12 cellular contexts compared by ENCODE assay signal in genomic region chr3:49462222-49462621, GRCh38. TPM values are rescaled to one million over a fixed set of nuclear protein-coding genes. Genes with fewer than 3 reads are reported as not detected.
DNase-seq lines count a peak whose midpoint lies in the region; ATAC-seq, FAIRE-seq and TF ChIP-seq lines count a peak whose summit lies in the region.
"Had no signal": no experiment of that assay in that cellular context is flagged by ENCODE, and none has a peak within 500 bp of the region (broad histone marks: within the 10 kb centered on the region; RNA-seq: fewer than 3 reads in every experiment).

No MANE protein-coding gene starts in this region.

- ATAC-seq in IMR-90 (ENCODE audit: low read depth) (peak; percentile 27), HG02588 (IDR thresholded peaks at IDR 0.05; ENCODE audit: unreplicated experiment) (no peak)
- ATAC-seq: activated CD8-positive, alpha-beta T cell treated with anti-CD3 and anti-CD28 coated beads, Interleukin-2, amount 10 ng/mL, durations not matched to agents 7 days and 5 days; stimulated activated naive CD8-positive, alpha-beta T cell treated with anti-CD3 and anti-CD28 coated beads, Interleukin-15, amount 100 ng/mL, for 72 hours had no signal

- H2AK5ac ChIP-seq in IMR-90 (ENCODE audit: low read depth, low read length) (peak overlapping the region; percentile 64; the same call in 1 of the 2 replicates), mesendoderm (ENCODE audit: low read length) (no peak overlapping the region)

- H3K79me1 ChIP-seq in IMR-90 (ENCODE audit: low read depth in 1 of 2, low read length in 2 of 2) (no peaks in the 10 kb centered on the region), mesendoderm (ENCODE audit: low read length) (no peaks in the 10 kb centered on the region)

- H3K56ac ChIP-seq in IMR-90 (ENCODE audit: extremely low read depth, insufficient read depth, low read length) (peak overlapping the region; percentile 8; the same call in 1 of the 2 replicates), mesendoderm (ENCODE audit: low read length) (peak overlapping the region; percentile 90)

- H3K79me2 ChIP-seq in mesendoderm (ENCODE audit: control insufficient read depth, insufficient read depth, low read length) = no peaks in the 10 kb centered on the region

- no peak overlapping the region for H3K4me2 ChIP-seq in IMR-90 (ENCODE audit: low read depth, low read length)
- H3K4me2 ChIP-seq in mesendoderm (ENCODE audit: low read length) = no peak overlapping the region

- H2AK9ac ChIP-seq in IMR-90 (replicated peaks; ENCODE audit: low read depth, low read length, poor library complexity) = peak overlapping the region; percentile 89

- no peak overlapping the region for H3K27ac ChIP-seq in IMR-90 (ENCODE audit: insufficient read depth, low read length)
- peak overlapping the region; percentile 81 for H3K27ac ChIP-seq in mesendoderm (ENCODE audit: low read depth, low read length)

- dilution Hi-C loops in IMR-90 (cut with HindIII; ENCODE audit: low sequenced_read_pairs, unreplicated experiment) = no loop called here

- H3K27me3 ChIP-seq in IMR-90 (ENCODE audit: control insufficient read depth, insufficient read depth, low read length) = no peaks in the 10 kb centered on the region
- H3K27me3 ChIP-seq in bronchial epithelial cell (ENCODE audit: control insufficient read depth, insufficient read depth, low read length) = no peaks in the 10 kb centered on the region
- no peaks in the 10 kb centered on the region for H3K27me3 ChIP-seq in mesendoderm (ENCODE audit: insufficient read depth, low read length, poor library complexity)
- H3K27me3 ChIP-seq in HAP-1 (ENCODE audit: low read depth) = no peaks in the 10 kb centered on the region

- TF ChIP-seq RAD21 in IMR-90 (IDR thresholded peaks at IDR 0.05; ENCODE audit: low read length) = no peak

- no peak for TF ChIP-seq POLR2A in IMR-90 (IDR thresholded peaks at IDR 0.05; ENCODE audit: low read depth, low read length)

- H2AFZ ChIP-seq in IMR-90 (replicated peaks; ENCODE audit: low read length, poor library complexity) = peak overlapping the region; percentile 87

- peak overlapping the region; percentile 44 for H3K9ac ChIP-seq in IMR-90 (ENCODE audit: low read depth, low read length)
- peak overlapping the region; percentile 54 for H3K9ac ChIP-seq in mesendoderm (ENCODE audit: low read length)

- H3K4ac ChIP-seq in IMR-90 (ENCODE audit: low read depth, low read length) (peak overlapping the region; percentile 84), mesendoderm (ENCODE audit: low read depth, low read length) (peak overlapping the region; percentile 4)

- H2BK20ac ChIP-seq in IMR-90 (ENCODE audit: low read depth, low read length) = peak overlapping the region; percentile 61

- H3K4me1 ChIP-seq in IMR-90 (ENCODE audit: control insufficient read depth, insufficient read depth, low read length) (peaks cover 15% of the 10 kb centered on the region), mesendoderm (ENCODE audit: control insufficient read depth, low read depth, low read length) (peaks cover 27% of the 10 kb centered on the region), HAP-1 (peaks cover 14% of the 10 kb centered on the region)

- DNase-seq in A172 (ENCODE audit: low spot score) (peak; percentile 64), IMR-90 (peak; percentile 67), bronchial epithelial cell (ENCODE audit: low read depth) (peak; percentile 58), mesendoderm (peak; percentile 78), HAP-1 (ENCODE audit: low spot score in 2 of 2) (no peak), HuH-7.5 (ENCODE audit: low spot score) (no peak), NCI-H2196 treated with DMSO at 0.1 percent for 48 hours (lab: John Stamatoyannopoulos, UW; ENCODE audit: unreplicated experiment) (no peak)
- DNase-seq: activated CD8-positive, alpha-beta T cell treated with anti-CD3 and anti-CD28 coated beads, Interleukin-2, amount 10 ng/mL, durations not matched to agents 7 days and 5 days; NCI-H1092 treated with DMSO at 0.1 percent for 48 hours; SHP77; stimulated activated naive CD8-positive, alpha-beta T cell treated with anti-CD3 and anti-CD28 coated beads, Interleukin-15, amount 100 ng/mL, for 72 hours had no signal

- H2BK120ac ChIP-seq in IMR-90 (ENCODE audit: low read depth, low read length) (peak overlapping the region; percentile 64), mesendoderm (ENCODE audit: low read depth, low read length) (peak overlapping the region; percentile 32)

- H4K8ac ChIP-seq in IMR-90 (ENCODE audit: low read depth in 2 of 2, low read length in 2 of 2) (peak overlapping the region; percentile 13 to 93; a peak in 3 of 4 replicates), mesendoderm (ENCODE audit: low read depth, low read length) (no peak overlapping the region)

- BruUV-seq in IMR-90 (replicated peaks; lab: Mats Ljungman, UMichigan) = no TSS peak

- H3K23ac ChIP-seq in IMR-90 (ENCODE audit: low read depth, low read length) (peak overlapping the region; percentile 44; the same call in 1 of the 2 replicates), mesendoderm (ENCODE audit: low read length) (no peak overlapping the region)

- H3K9me3 ChIP-seq in IMR-90 (ENCODE audit: control insufficient read depth, insufficient read depth, low read length) (no peaks in the 10 kb centered on the region), HAP-1 (no peaks in the 10 kb centered on the region)

- H3K18ac ChIP-seq in IMR-90 (ENCODE audit: low read depth, low read length) (peak overlapping the region; percentile 59; the same call in 1 of the 2 replicates), mesendoderm (ENCODE audit: low read length) (peak overlapping the region; percentile 34)

- H3K36me3 ChIP-seq in IMR-90 (ENCODE audit: control insufficient read depth, insufficient read depth, low read length) (no peaks in the 10 kb centered on the region), bronchial epithelial cell (ENCODE audit: control insufficient read depth, insufficient read depth, low read length) (no peaks in the 10 kb centered on the region), mesendoderm (ENCODE audit: control insufficient read depth, insufficient read depth, low read length) (no peaks in the 10 kb centered on the region), HAP-1 (replicated peaks) (no peaks in the 10 kb centered on the region)

- peaks cover 13% of the 10 kb centered on the region for H3K9me1 ChIP-seq in IMR-90 (ENCODE audit: insufficient read depth, low read length)

- peak overlapping the region; percentile 72 for H4K91ac ChIP-seq in IMR-90 (ENCODE audit: insufficient read depth, low read depth, low read length)

- 33% methylated on average over 3 of the region's 3 CpGs; no CpG with 5 or more reads in 1 of the 2 experiments for WGBS in IMR-90 (ENCODE audit: extremely low coverage in 2 of 2, insufficient read length in 1 of 2), 2 experiments
- WGBS in mesendoderm (ENCODE audit: extremely low coverage, insufficient coverage, low lambda C conversion rate) = no CpG with 5 or more reads among the region's 3 CpGs

- intact Hi-C loops in IMR-90 (cut with micrococcal nuclease) = no loop called here

- POLR2A ChIA-PET in IMR-90 (lab: Charles Lee; ENCODE audit: unreplicated experiment) = no interaction called here

- CTCF ChIA-PET in IMR-90 (lab: Yijun Ruan, JAX) = interaction anchor here (0.6 kb wide), 1 partner anchor 1838 kb away, joined by 5 read pairs; no protein-coding TSS in a partner anchor

- no peaks in the 10 kb centered on the region for H4K20me1 ChIP-seq in IMR-90 (ENCODE audit: insufficient read depth, low read length)

- H4K5ac ChIP-seq in IMR-90 (ENCODE audit: low read depth, low read length) = peak overlapping the region; percentile 77
- H4K5ac ChIP-seq in mesendoderm (ENCODE audit: low read length) = no peak overlapping the region

- no peak for FAIRE-seq in bronchial epithelial cell (lab: Jason Lieb, UNC)

- TF ChIP-seq CTCF in IMR-90 (conservative IDR thresholded peaks at IDR 0.05; ENCODE audit: low read depth, low read length) (no peak), bronchial epithelial cell (IDR thresholded peaks at IDR 0.05; ENCODE audit: insufficient read depth, low read length, severe bottlenecking) (no peak)

- H2BK15ac ChIP-seq in IMR-90 (ENCODE audit: low read depth, low read length) = peak overlapping the region; percentile 45; the same call in 1 of the 3 replicates
- H2BK15ac ChIP-seq in mesendoderm (replicated peaks; ENCODE audit: low read depth) = no peak overlapping the region

- H2BK5ac ChIP-seq in IMR-90 (ENCODE audit: low read depth, low read length, poor library complexity, severe bottlenecking) = peak overlapping the region; percentile 77
- peak overlapping the region; percentile 95 for H2BK5ac ChIP-seq in mesendoderm (ENCODE audit: low read length)

- H3K14ac ChIP-seq in IMR-90 (replicated peaks; ENCODE audit: low read depth, low read length) = peak overlapping the region; percentile 81

- H3K4me3 ChIP-seq in IMR-90 (ENCODE audit: insufficient read depth, low read depth, low read length) (no peak overlapping the region), bronchial epithelial cell (ENCODE audit: low read depth, low read length) (no peak overlapping the region), mesendoderm (ENCODE audit: low read length) (no peak overlapping the region), HAP-1 (no peak overlapping the region)

- in situ Hi-C loops in IMR-90 (cut with MboI; ENCODE audit: low sequenced_read_pairs) (no loop called here), HAP-1 (cut with MboI; ENCODE audit: low sequenced_read_pairs) (no loop called here)

RNA-seq across cellular contexts. Expression of gene DAG1, which starts 7.8 kb away (rescaled TPM):
- 132 and 135 TPM in 2 replicates for total RNA-seq in A172 (2014; rRNA removed; shearing (Covaris generic))
- 30.8 and 31.0 TPM in 2 replicates for total RNA-seq in IMR-90 (2012; rRNA removed)
- 40.2 and 41.0 TPM in 2 replicates for polyA plus RNA-seq in IMR-90 (2012; rRNA removed)
- 18.8 and 41.4 TPM in 2 replicates for polyA plus RNA-seq in IMR-90 (2012; cell fraction: cytosol; rRNA removed)
- 19.0 and 23.3 TPM in 2 replicates for polyA plus RNA-seq in IMR-90 (2012; cell fraction: nucleus; rRNA removed; ENCODE audit: low replicate concordance)
- 20.3 and 26.9 TPM in 2 replicates for total RNA-seq in bronchial epithelial cell
- 69.5 TPM for polyA plus RNA-seq in mesendoderm (2013, experiment 1 of 2)
- 70.3 TPM for polyA plus RNA-seq in mesendoderm (2013, experiment 2 of 2)

RNA-seq across cellular contexts. Expression of gene NICN1, which starts 33.1 kb away (rescaled TPM):
- 9.5 and 18.8 TPM in 2 replicates for total RNA-seq in A172 (2014; rRNA removed; shearing (Covaris generic))
- total RNA-seq in IMR-90 (2012; rRNA removed) (2.8 and 3.4 TPM in 2 replicates), bronchial epithelial cell (1.3 and 3.3 TPM in 2 replicates)
- polyA plus RNA-seq in IMR-90 (2012; rRNA removed) = 8.0 and 11.4 TPM in 2 replicates
- 4.5 and 6.7 TPM in 2 replicates for polyA plus RNA-seq in IMR-90 (2012; cell fraction: cytosol; rRNA removed)
- polyA plus RNA-seq in IMR-90 (2012; cell fraction: nucleus; rRNA removed; ENCODE audit: low replicate concordance) = 143 and 158 TPM in 2 replicates
- polyA plus RNA-seq in mesendoderm (2013, experiment 1 of 2) = 3.0 TPM
- 3.6 TPM for polyA plus RNA-seq in mesendoderm (2013, experiment 2 of 2)

RNA-seq across cellular contexts. Expression of gene AMT, which starts 39.9 kb away (rescaled TPM):
- total RNA-seq in A172 (2014; rRNA removed; shearing (Covaris generic)) = 0.93 and 1.8 TPM in 2 replicates
- total RNA-seq in IMR-90 (2012; rRNA removed) (0.28 and 0.36 TPM in 2 replicates), bronchial epithelial cell (0.79 and 2.2 TPM in 2 replicates)
- 5.0 and 5.5 TPM in 2 replicates for polyA plus RNA-seq in IMR-90 (2012; rRNA removed)
- polyA plus RNA-seq in IMR-90 (2012; cell fraction: cytosol; rRNA removed) = 0.90 and 0.91 TPM in 2 replicates
- polyA plus RNA-seq in IMR-90 (2012; cell fraction: nucleus; rRNA removed; ENCODE audit: low replicate concordance) = 47.6 and 77.6 TPM in 2 replicates
- polyA plus RNA-seq in mesendoderm (2013, experiment 1 of 2) = 20.4 TPM
- 20.5 TPM for polyA plus RNA-seq in mesendoderm (2013, experiment 2 of 2)

RNA-seq across cellular contexts. Expression of gene TCTA, which starts 50.0 kb away (rescaled TPM):
- total RNA-seq in A172 (2014; rRNA removed; shearing (Covaris generic)) = 45.8 and 58.0 TPM in 2 replicates
- 12.8 and 15.1 TPM in 2 replicates for total RNA-seq in IMR-90 (2012; rRNA removed)
- 43.2 and 46.6 TPM in 2 replicates for polyA plus RNA-seq in IMR-90 (2012; rRNA removed)
- 32.0 and 57.4 TPM in 2 replicates for polyA plus RNA-seq in IMR-90 (2012; cell fraction: cytosol; rRNA removed)
- 14.9 and 15.1 TPM in 2 replicates for polyA plus RNA-seq in IMR-90 (2012; cell fraction: nucleus; rRNA removed; ENCODE audit: low replicate concordance)
- total RNA-seq in bronchial epithelial cell = 4.5 and 9.1 TPM in 2 replicates
- 6.6 TPM for polyA plus RNA-seq in mesendoderm (2013, experiment 1 of 2)
- 6.5 TPM for polyA plus RNA-seq in mesendoderm (2013, experiment 2 of 2)

RNA-seq across cellular contexts. Expression of gene RHOA, which starts 50.4 kb away (rescaled TPM):
- total RNA-seq in A172 (2014; rRNA removed; shearing (Covaris generic)) = 612 and 632 TPM in 2 replicates
- total RNA-seq in IMR-90 (2012; rRNA removed) (879 and 897 TPM in 2 replicates), bronchial epithelial cell (300 and 621 TPM in 2 replicates)
- polyA plus RNA-seq in IMR-90 (2012; rRNA removed) = 369 and 383 TPM in 2 replicates
- 692 and 1,180 TPM in 2 replicates for polyA plus RNA-seq in IMR-90 (2012; cell fraction: cytosol; rRNA removed)
- 208 and 242 TPM in 2 replicates for polyA plus RNA-seq in IMR-90 (2012; cell fraction: nucleus; rRNA removed; ENCODE audit: low replicate concordance)
- 409 TPM for polyA plus RNA-seq in mesendoderm (2013, experiment 1 of 2)
- polyA plus RNA-seq in mesendoderm (2013, experiment 2 of 2) = 408 TPM

Comparison
In these comparisons a context has a peak if more than half of its experiments do, and no peak if none do; other contexts are left out.
1. DNase-seq: peak in A172 (single experiment), IMR-90 (single experiment), bronchial epithelial cell (single experiment) and mesendoderm (single experiment); none in HAP-1 (0 of 2), HuH-7.5 (single experiment) and NCI-H2196 treated with DMSO at 0.1 percent for 48 hours (single experiment).